9 cellular contexts compared by ENCODE assay signal in genomic region chrX:46575991-46576392, GRCh38. TPM values are rescaled to one million over a fixed set of nuclear protein-coding genes. Genes with fewer than 3 reads are reported as not detected.
DNase-seq lines count a peak whose midpoint lies in the region; ATAC-seq lines count a peak whose summit lies in the region.
"Had no signal": no experiment of that assay in that cellular context is flagged by ENCODE, and none has a peak within 500 bp of the region (broad histone marks: within the 10 kb centered on the region; RNA-seq: fewer than 3 reads in every experiment).

No MANE protein-coding gene starts in this region.

- peaks cover 9% of the 10 kb centered on the region for H3K36me3 Mint-ChIP-seq in CD4-positive, CD25-positive, alpha-beta regulatory T cell
- peaks cover 15% of the 10 kb centered on the region for H3K36me3 Mint-ChIP-seq in central memory CD8-positive, alpha-beta T cell (ENCODE audit: insufficient read depth)

- no peak for ATAC-seq in CD4-positive, CD25-positive, alpha-beta regulatory T cell (ENCODE audit: low read depth in 2 of 2)
- no peak for ATAC-seq in central memory CD8-positive, alpha-beta T cell (replicated peaks; ENCODE audit: extremely low read depth, poor library complexity, severe bottlenecking)
- ATAC-seq in GM21723 (IDR thresholded peaks at IDR 0.05; ENCODE audit: unreplicated experiment), result no peak
- ATAC-seq in HG03025 (IDR thresholded peaks at IDR 0.05; ENCODE audit: low FRiP score, unreplicated experiment), result no peak
- no peak for ATAC-seq in HG02870 (IDR thresholded peaks at IDR 0.05; ENCODE audit: unreplicated experiment)

- H3K27me3 ChIP-seq in CD4-positive, CD25-positive, alpha-beta regulatory T cell (ENCODE audit: control insufficient read depth, insufficient read depth, low read length), result no peaks in the 10 kb centered on the region
- H3K27me3 ChIP-seq in HUES6 (ENCODE audit: control insufficient read depth, insufficient read depth, low read length), result peaks cover 18% of the 10 kb centered on the region
- no peaks in the 10 kb centered on the region for H3K27me3 ChIP-seq in mononuclear cell (ENCODE audit: insufficient read depth, low read length)

- H3K27ac ChIP-seq in CD4-positive, CD25-positive, alpha-beta regulatory T cell (ENCODE audit: insufficient read depth, low read length, poor library complexity, severe bottlenecking), result peak overlapping the region; percentile 23
- no peak overlapping the region for H3K27ac ChIP-seq in HUES6 (ENCODE audit: low read depth, low read length)
- H3K27ac ChIP-seq: epithelial cell of prostate had no signal

- peak overlapping the region; percentile 9 to 66 (median 9) for H3K27ac Mint-ChIP-seq in CD4-positive, CD25-positive, alpha-beta regulatory T cell
- no peak overlapping the region for H3K27ac Mint-ChIP-seq in central memory CD8-positive, alpha-beta T cell (ENCODE audit: low read depth)

- peaks cover 51% of the 10 kb centered on the region for H3K4me1 ChIP-seq in CD4-positive, CD25-positive, alpha-beta regulatory T cell (ENCODE audit: control insufficient read depth, insufficient read depth, low read length, poor library complexity, severe bottlenecking)
- H3K4me1 ChIP-seq in HUES6 (ENCODE audit: control insufficient read depth, insufficient read depth, low read length) (peaks cover 36% of the 10 kb centered on the region), mononuclear cell (ENCODE audit: insufficient read depth, low read length) (peaks cover 32% of the 10 kb centered on the region)

- H3K9ac ChIP-seq in HUES6 (ENCODE audit: low read length), result peak overlapping the region; percentile 70

- H3K4me3 ChIP-seq in CD4-positive, CD25-positive, alpha-beta regulatory T cell (ENCODE audit: low read depth, low read length), result peak overlapping the region; percentile 92
- H3K4me3 ChIP-seq in HUES6 (ENCODE audit: low read depth, low read length) (peak overlapping the region; percentile 72), mononuclear cell (ENCODE audit: low read length) (peak overlapping the region; percentile 47)

- no peaks in the 10 kb centered on the region for H3K9me3 ChIP-seq in CD4-positive, CD25-positive, alpha-beta regulatory T cell (ENCODE audit: control insufficient read depth in 2 of 2, low read length in 2 of 2)
- no peaks in the 10 kb centered on the region for H3K9me3 ChIP-seq in HUES6 (ENCODE audit: control insufficient read depth, insufficient read depth, low read depth, low read length)
- no peaks in the 10 kb centered on the region for H3K9me3 ChIP-seq in mononuclear cell (ENCODE audit: low read depth, low read length)

- H3K4me1 Mint-ChIP-seq in CD4-positive, CD25-positive, alpha-beta regulatory T cell, result peaks cover 4 to 67% (median 36%) of the 10 kb centered on the region in 4 donors
- peaks cover 38% of the 10 kb centered on the region for H3K4me1 Mint-ChIP-seq in central memory CD8-positive, alpha-beta T cell

- peak in 1 of 3 donors; percentile 43 for DNase-seq in CD4-positive, CD25-positive, alpha-beta regulatory T cell
- no peak for DNase-seq in central memory CD8-positive, alpha-beta T cell (ENCODE audit: low spot score in 2 of 2)
- DNase-seq in SW480 (ENCODE audit: low spot score), result no peak

- no peaks in the 10 kb centered on the region for H3K9me3 Mint-ChIP-seq in CD4-positive, CD25-positive, alpha-beta regulatory T cell
- no peaks in the 10 kb centered on the region for H3K9me3 Mint-ChIP-seq in central memory CD8-positive, alpha-beta T cell

- H3K4me3 Mint-ChIP-seq in CD4-positive, CD25-positive, alpha-beta regulatory T cell, result peak overlapping the region; percentile 86 to 94 (median 88)
- peak overlapping the region; percentile 83 for H3K4me3 Mint-ChIP-seq in central memory CD8-positive, alpha-beta T cell

- H3K27me3 Mint-ChIP-seq in CD4-positive, CD25-positive, alpha-beta regulatory T cell, result no peaks in the 10 kb centered on the region
- no peaks in the 10 kb centered on the region for H3K27me3 Mint-ChIP-seq in central memory CD8-positive, alpha-beta T cell

- no peaks in the 10 kb centered on the region for H3K36me3 ChIP-seq in CD4-positive, CD25-positive, alpha-beta regulatory T cell (ENCODE audit: control insufficient read depth, insufficient read depth, low read length)
- H3K36me3 ChIP-seq in HUES6 (ENCODE audit: control insufficient read depth, insufficient read depth, low read length), result peaks cover 17% of the 10 kb centered on the region

RNA-seq across cellular contexts. Expression of gene CHST7, which starts 2.4 kb away (rescaled TPM):
- 19.5 TPM for total RNA-seq in CD4-positive, CD25-positive, alpha-beta regulatory T cell
- polyA plus RNA-seq in CD4-positive, CD25-positive, alpha-beta regulatory T cell, result 10 to 100 TPM; 34.6 to 41.0 (median 37.8) TPM
- 24.7 TPM for total RNA-seq in mononuclear cell

RNA-seq across cellular contexts. Expression of gene ZNF674, which starts 30.8 kb away (rescaled TPM):
- 3.6 TPM for total RNA-seq in CD4-positive, CD25-positive, alpha-beta regulatory T cell
- polyA plus RNA-seq in CD4-positive, CD25-positive, alpha-beta regulatory T cell, result 1 to 10 TPM in 3 of 4 donors, under 1 TPM in 1; 0.57 to 3.2 (median 2.4) TPM
- total RNA-seq in mononuclear cell, result 0.94 TPM
